ENCODE assay signal across 1 cellular context in the genomic region with DNA sequence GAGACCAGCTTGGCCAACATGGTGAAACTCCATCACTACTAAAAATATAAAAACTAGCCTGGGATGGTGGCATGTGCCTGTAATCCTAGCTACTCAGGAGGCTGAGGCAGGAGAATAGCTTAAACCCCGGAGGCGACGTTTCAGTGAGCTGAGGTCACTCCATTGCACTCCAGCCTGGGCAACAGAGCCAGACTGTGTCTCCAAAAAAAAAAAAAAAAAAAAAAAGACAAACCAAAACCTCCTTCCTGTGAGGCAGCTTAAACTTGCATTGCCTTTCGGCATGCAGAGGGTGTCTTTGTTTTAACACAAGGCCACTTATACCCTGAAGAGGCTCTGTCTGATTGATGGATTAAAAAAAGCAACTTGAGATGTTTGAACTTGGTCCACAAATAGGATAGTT.
TF ChIP-seq lines count a peak whose summit lies in the region.

No MANE protein-coding gene starts in this region.

TF ChIP-seq in HepG2, 621 proteins besides CTCF, POLR2A, EP300 and RAD21:
- TF ChIP-seq AGO1 (IDR thresholded peaks at IDR 0.05; ENCODE audit: low read depth, low read length, poor library complexity, severe bottlenecking) (no peak), CHD4 (IDR thresholded peaks at IDR 0.05; ENCODE audit: borderline replicate concordance, low read length) (no peak), ZNF292 (CRISPR knock-in tag; IDR thresholded peaks at IDR 0.05; ENCODE audit: borderline replicate concordance, low read depth) (no peak), RFX3 (CRISPR knock-in tag; IDR thresholded peaks at IDR 0.05) (no peak), ZFX (CRISPR knock-in tag; IDR thresholded peaks at IDR 0.05; ENCODE audit: low read depth) (no peak), BRD4 (CRISPR knock-in tag; IDR thresholded peaks at IDR 0.05) (no peak), ZBTB8A (CRISPR knock-in tag; IDR thresholded peaks at IDR 0.05; ENCODE audit: borderline replicate concordance, low read depth) (no peak), MXI1 (IDR thresholded peaks at IDR 0.05; ENCODE audit: borderline replicate concordance, low read depth, low read length) (no peak), ZNF367 (CRISPR knock-in tag; IDR thresholded peaks at IDR 0.05; ENCODE audit: borderline replicate concordance) (no peak)
- TF ChIP-seq, protein P1, sequence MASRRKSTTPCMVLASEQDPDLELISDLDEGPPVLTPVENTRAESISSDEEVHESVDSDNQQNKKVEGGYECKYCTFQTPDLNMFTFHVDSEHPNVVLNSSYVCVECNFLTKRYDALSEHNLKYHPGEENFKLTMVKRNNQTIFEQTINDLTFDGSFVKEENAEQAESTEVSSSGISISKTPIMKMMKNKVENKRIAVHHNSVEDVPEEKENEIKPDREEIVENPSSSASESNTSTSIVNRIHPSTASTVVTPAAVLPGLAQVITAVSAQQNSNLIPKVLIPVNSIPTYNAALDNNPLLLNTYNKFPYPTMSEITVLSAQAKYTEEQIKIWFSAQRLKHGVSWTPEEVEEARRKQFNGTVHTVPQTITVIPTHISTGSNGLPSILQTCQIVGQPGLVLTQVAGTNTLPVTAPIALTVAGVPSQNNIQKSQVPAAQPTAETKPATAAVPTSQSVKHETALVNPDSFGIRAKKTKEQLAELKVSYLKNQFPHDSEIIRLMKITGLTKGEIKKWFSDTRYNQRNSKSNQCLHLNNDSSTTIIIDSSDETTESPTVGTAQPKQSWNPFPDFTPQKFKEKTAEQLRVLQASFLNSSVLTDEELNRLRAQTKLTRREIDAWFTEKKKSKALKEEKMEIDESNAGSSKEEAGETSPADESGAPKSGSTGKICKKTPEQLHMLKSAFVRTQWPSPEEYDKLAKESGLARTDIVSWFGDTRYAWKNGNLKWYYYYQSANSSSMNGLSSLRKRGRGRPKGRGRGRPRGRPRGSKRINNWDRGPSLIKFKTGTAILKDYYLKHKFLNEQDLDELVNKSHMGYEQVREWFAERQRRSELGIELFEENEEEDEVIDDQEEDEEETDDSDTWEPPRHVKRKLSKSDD (CRISPR knock-in tag; IDR thresholded peaks at IDR 0.05; ENCODE audit: low read depth), result no peak
- TF ChIP-seq, protein P2, sequence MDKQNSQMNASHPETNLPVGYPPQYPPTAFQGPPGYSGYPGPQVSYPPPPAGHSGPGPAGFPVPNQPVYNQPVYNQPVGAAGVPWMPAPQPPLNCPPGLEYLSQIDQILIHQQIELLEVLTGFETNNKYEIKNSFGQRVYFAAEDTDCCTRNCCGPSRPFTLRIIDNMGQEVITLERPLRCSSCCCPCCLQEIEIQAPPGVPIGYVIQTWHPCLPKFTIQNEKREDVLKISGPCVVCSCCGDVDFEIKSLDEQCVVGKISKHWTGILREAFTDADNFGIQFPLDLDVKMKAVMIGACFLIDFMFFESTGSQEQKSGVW (CRISPR knock-in tag; IDR thresholded peaks at IDR 0.05; ENCODE audit: borderline replicate concordance), result no peak
